Comparison of ENCODE assay signal across 10 cellular contexts in genomic region chr16:55479560-55480197, GRCh38. TPM values are rescaled to one million over a fixed set of nuclear protein-coding genes. Genes with fewer than 3 reads are reported as not detected.
A peak's percentile ranks its signal among the peaks of the same experiment; 100 is the strongest.
DNase-seq lines count a peak whose midpoint lies in the region; ATAC-seq and TF ChIP-seq lines count a peak whose summit lies in the region.
"Had no signal": no experiment of that assay in that cellular context is flagged by ENCODE, and none has a peak within 500 bp of the region (broad histone marks: within the 10 kb centered on the region; RNA-seq: fewer than 3 reads in every experiment).

No MANE protein-coding gene starts in this region.

- DNase-seq in MG63 (no peak), breast epithelium (ENCODE audit: low spot score in 2 of 2) (no peak), left lung (no peak)
- no peak for DNase-seq in CD8-positive, alpha-beta T cell
- DNase-seq in stimulated activated CD4-positive, alpha-beta T cell treated with anti-CD3 and anti-CD28 coated beads, Interleukin-15, amount 100 ng/mL, for 24 hours: no peak
- DNase-seq: activated T-cell treated with anti-CD3 and anti-CD28 coated beads, Interleukin-2, amount 50 U/mL, for 72 hours; stimulated activated CD4-positive, alpha-beta T cell treated with anti-CD3 and anti-CD28 coated beads, Interleukin-1b, Interleukin-23, amount 100 ng/mL, for 48 hours had no signal

- no peak for TF ChIP-seq POLR2A in breast epithelium (IDR thresholded peaks at IDR 0.05)

- peak overlapping the region; percentile 86 to 98 for H3K27ac ChIP-seq in breast epithelium
- H3K27ac ChIP-seq in left lung: peak overlapping the region; percentile 57 to 92
- peak overlapping the region; percentile 70 for H3K27ac ChIP-seq in subcutaneous abdominal adipose tissue (ENCODE audit: low read depth, low read length)
- H3K27ac ChIP-seq in CD8-positive, alpha-beta T cell (ENCODE audit: low read depth, low read length): no peak overlapping the region

- no peak for ATAC-seq in left lung
- no peak for ATAC-seq in CD8-positive, alpha-beta T cell
- ATAC-seq in HG03439 (IDR thresholded peaks at IDR 0.05; ENCODE audit: unreplicated experiment): no peak
- ATAC-seq: activated T-cell treated with anti-CD3 and anti-CD28 coated beads, Interleukin-2, amount 50 U/mL, for 72 hours; K562 had no signal

- H3K27me3 Mint-ChIP-seq in CD8-positive, alpha-beta T cell (ENCODE audit: low read depth): peaks cover 39% of the 10 kb centered on the region

- H3K4me3 Mint-ChIP-seq in CD8-positive, alpha-beta T cell: no peak overlapping the region

- H3K4me1 Mint-ChIP-seq in CD8-positive, alpha-beta T cell (ENCODE audit: low read depth): no peaks in the 10 kb centered on the region

- CTCF ChIA-PET in CD8-positive, alpha-beta T cell (lab: Charles Lee): no interaction called here

- POLR2A ChIA-PET in CD8-positive, alpha-beta T cell (lab: Charles Lee): no interaction called here

- H3K4me3 ChIP-seq in MG63: peak overlapping the region; percentile 60
- peak overlapping the region; percentile 55 to 90 (median 77) for H3K4me3 ChIP-seq in breast epithelium
- H3K4me3 ChIP-seq in left lung: peak overlapping the region; percentile 41 to 45
- peak overlapping the region; percentile 55 to 79 (median 66) for H3K4me3 ChIP-seq in subcutaneous abdominal adipose tissue (ENCODE audit: low read depth in 1 of 5, low read length in 5 of 5)
- no peak overlapping the region for H3K4me3 ChIP-seq in CD8-positive, alpha-beta T cell (ENCODE audit: low read depth, low read length)
- H3K4me3 ChIP-seq: K562 had no signal

- H3K27ac Mint-ChIP-seq in CD8-positive, alpha-beta T cell: no peak overlapping the region
- H3K27ac Mint-ChIP-seq: activated T-cell treated with anti-CD3 and anti-CD28 coated beads, Interleukin-2, amount 50 U/mL, for 72 hours had no signal

- peaks cover 0 to 8% of the 10 kb centered on the region in 2 donors for H3K4me1 ChIP-seq in breast epithelium
- H3K4me1 ChIP-seq in left lung: peaks cover 4 to 18% of the 10 kb centered on the region in 2 donors
- H3K4me1 ChIP-seq in subcutaneous abdominal adipose tissue (ENCODE audit: control insufficient read depth in 5 of 5, insufficient read depth in 5 of 5, low read length in 5 of 5): peaks cover 9 to 54% (median 47%) of the 10 kb centered on the region in 5 donors
- no peaks in the 10 kb centered on the region for H3K4me1 ChIP-seq in CD8-positive, alpha-beta T cell (ENCODE audit: insufficient read depth, low read length)

- peak overlapping the region in 4 of 5 donors; percentile 8 to 57 (median 40) for H3K9ac ChIP-seq in subcutaneous abdominal adipose tissue (ENCODE audit: low read length in 5 of 5)

- no peaks in the 10 kb centered on the region for H3K9me3 Mint-ChIP-seq in CD8-positive, alpha-beta T cell

- intact Hi-C loops in breast epithelium (cut with DNase I; ENCODE audit: low total_unique reads): loop anchor here (5.0 kb wide), 2 partner anchors 503 to 942 kb away; no protein-coding TSS in a partner anchor
- intact Hi-C loops in left lung (cut with DNase I): no loop called here
- intact Hi-C loops in CD8-positive, alpha-beta T cell (cut with DNase I, micrococcal nuclease): no loop called here

- H3K36me3 ChIP-seq in MG63 (peaks cover 22% of the 10 kb centered on the region), breast epithelium (no peaks in the 10 kb centered on the region), left lung (no peaks in the 10 kb centered on the region), subcutaneous abdominal adipose tissue (ENCODE audit: control insufficient read depth in 5 of 5, insufficient read depth in 5 of 5, low read length in 5 of 5) (peaks cover 0 to 20% (median 6%) of the 10 kb centered on the region in 5 donors)
- no peaks in the 10 kb centered on the region for H3K36me3 ChIP-seq in CD8-positive, alpha-beta T cell (ENCODE audit: insufficient read depth, low read length)

- no peak for TF ChIP-seq CTCF in breast epithelium (IDR thresholded peaks at IDR 0.05)
- no peak for TF ChIP-seq CTCF in left lung (IDR thresholded peaks at IDR 0.05)
- no peak for TF ChIP-seq CTCF in CD8-positive, alpha-beta T cell (IDR thresholded peaks at IDR 0.05)

- H3K36me3 Mint-ChIP-seq in CD8-positive, alpha-beta T cell: no peaks in the 10 kb centered on the region

- H3K9me3 ChIP-seq in MG63 (0 out of 2 replicates have a peak, but pooled peaks cover 4% of the 10 kb centered on the region), breast epithelium (no peaks in the 10 kb centered on the region), left lung (no peaks in the 10 kb centered on the region), subcutaneous abdominal adipose tissue (ENCODE audit: control insufficient read depth in 5 of 5, low read length in 5 of 5) (no peaks in the 10 kb centered on the region)
- no peaks in the 10 kb centered on the region for H3K9me3 ChIP-seq in CD8-positive, alpha-beta T cell (ENCODE audit: low read length)

- H3K27me3 ChIP-seq in MG63 (no peaks in the 10 kb centered on the region), breast epithelium (peaks cover 0 to 4% of the 10 kb centered on the region in 2 donors), left lung (peaks cover 8 to 44% of the 10 kb centered on the region in 2 donors), subcutaneous abdominal adipose tissue (ENCODE audit: control insufficient read depth in 5 of 5, insufficient read depth in 4 of 5, low read length in 5 of 5) (peaks cover 0 to 16% (median 3%) of the 10 kb centered on the region in 5 donors)
- peaks cover 4% of the 10 kb centered on the region for H3K27me3 ChIP-seq in CD8-positive, alpha-beta T cell (ENCODE audit: insufficient read depth, low read length)

RNA-seq across cellular contexts. Expression of gene MMP2, which starts 0.7 kb away (rescaled TPM):
- 53.0 and 98.5 TPM in 2 replicates for total RNA-seq in MG63 (2014; rRNA removed; shearing (Covaris generic); ENCODE audit: low replicate concordance)
- total RNA-seq in breast epithelium (1,000 to 10,000 TPM in 1 of 3 donors, 100 to 1,000 TPM in 2; 113 to 1,485 (median 459) TPM), left lung (100 to 1,000 TPM; 300 to 606 TPM)
- total RNA-seq in CD8-positive, alpha-beta T cell: not detected
- total RNA-seq: activated T-cell treated with anti-CD3 and anti-CD28 coated beads, Interleukin-2, amount 50 U/mL, for 72 hours had no signal

RNA-seq across cellular contexts. Expression of gene LPCAT2, which starts 29.2 kb away (rescaled TPM):
- total RNA-seq in MG63 (2014; rRNA removed; shearing (Covaris generic); ENCODE audit: low replicate concordance): not detected in 2 replicates
- total RNA-seq in breast epithelium (10 to 100 TPM; 12.3 to 35.9 (median 24.3) TPM), left lung (10 to 100 TPM; 18.8 to 30.9 TPM)
- not detected for total RNA-seq in CD8-positive, alpha-beta T cell

Comparison
In these comparisons a context has a peak if more than half of its experiments do, and no peak if none do; other contexts are left out.
1. RNA of gene MMP2, which starts 0.7 kb away (total RNA-seq): 300 to 606 TPM in left lung, 113 to 1,485 TPM in breast epithelium and 53.0 to 98.5 TPM in MG63; not detected in CD8-positive, alpha-beta T cell; every median in the first group is over 10 times any median in the second.
2. RNA of gene LPCAT2, which starts 29.2 kb away (total RNA-seq): 18.8 to 30.9 TPM in left lung and 12.3 to 35.9 TPM in breast epithelium; not detected in CD8-positive, alpha-beta T cell and not detected in MG63; every median in the first group is over 10 times any median in the second.